Comparison of ENCODE assay signal across 1 cellular context in genomic region chr10:123009105-123009805, GRCh38.
TF ChIP-seq lines count a peak whose summit lies in the region.

No MANE protein-coding gene starts in this region.

TF ChIP-seq in endothelial cell of umbilical vein, 7 proteins besides CTCF, POLR2A, EP300 and RAD21:
- no peak for TF ChIP-seq POLR2AphosphoS5 (IDR thresholded peaks at IDR 0.05; ENCODE audit: insufficient read depth, low read depth, low read length)
- no peak for TF ChIP-seq MAX (IDR thresholded peaks at IDR 0.05; ENCODE audit: insufficient read depth, insufficient read length)
- no peak for TF ChIP-seq JUN (IDR thresholded peaks at IDR 0.05; ENCODE audit: borderline replicate concordance, insufficient read depth, insufficient read length, low read depth)
- TF ChIP-seq EZH2 (IDR thresholded peaks at IDR 0.05; ENCODE audit: borderline replicate concordance, low read depth, low read length, severe bottlenecking) = no peak
- TF ChIP-seq MYC (IDR thresholded peaks at IDR 0.05; ENCODE audit: low read depth, low read length) = no peak
- no peak for TF ChIP-seq GATA2 (IDR thresholded peaks at IDR 0.05; ENCODE audit: insufficient read depth, insufficient read length, low read depth, low read length)
- TF ChIP-seq FOS (IDR thresholded peaks at IDR 0.05; ENCODE audit: borderline replicate concordance, insufficient read depth, low read length) = no peak
